In the genomic region with DNA sequence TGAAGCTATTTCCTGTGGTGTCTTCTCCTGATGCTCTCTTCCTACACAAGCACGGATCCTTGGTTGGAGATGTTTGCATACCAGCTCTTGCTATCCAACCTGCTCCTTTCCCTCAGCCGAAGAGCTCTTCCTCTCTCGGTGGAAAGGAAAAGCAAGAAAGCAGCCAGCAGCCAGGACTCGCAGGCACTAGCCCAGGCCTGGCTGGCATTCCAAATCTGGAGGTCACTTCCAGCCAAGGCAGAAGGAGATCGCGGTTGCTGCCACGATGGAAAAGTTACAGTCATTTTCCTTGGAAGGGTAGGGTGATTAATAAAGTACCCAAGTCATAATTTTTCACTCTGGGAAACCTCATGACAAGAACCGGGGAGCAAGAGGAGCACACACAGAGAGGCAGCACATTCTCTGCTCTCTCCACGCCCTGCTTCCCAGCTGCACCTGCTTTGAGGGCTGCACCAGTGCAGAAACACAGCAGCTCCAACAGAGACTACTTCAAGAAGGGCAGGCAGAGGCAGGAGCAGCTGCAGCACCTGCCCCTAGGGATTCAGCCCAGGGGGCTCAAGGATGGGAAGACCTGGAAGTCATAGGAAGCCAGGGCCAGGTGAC, we compare ENCODE assay signal across 1 cellular context.
TF ChIP-seq lines count a peak whose summit lies in the region.

No MANE protein-coding gene starts in this region.

TF ChIP-seq in H1, 55 proteins besides CTCF, POLR2A, EP300 and RAD21 (continued from another document):
- no peak for TF ChIP-seq SRF (IDR thresholded peaks at IDR 0.05; ENCODE audit: low read depth, low read length)
